In genomic region chr17:48996696-48997102, GRCh38 we compare ENCODE assay signal across 12 cellular contexts. TPM values are rescaled to one million over a fixed set of nuclear protein-coding genes. Genes with fewer than 3 reads are reported as not detected.
DNase-seq lines count a peak whose midpoint lies in the region; FAIRE-seq and TF ChIP-seq lines count a peak whose summit lies in the region.
"Had no signal": no experiment of that assay in that cellular context is flagged by ENCODE, and none has a peak within 500 bp of the region (broad histone marks: within the 10 kb centered on the region; RNA-seq: fewer than 3 reads in every experiment).

No MANE protein-coding gene starts in this region.

- H3K4me1 ChIP-seq in SJCRH30 (peaks cover 11% of the 10 kb centered on the region; the same call in 1 of the 2 replicates), skeletal muscle satellite cell (ENCODE audit: control insufficient read depth, insufficient read depth, low read length) (peaks cover 29% of the 10 kb centered on the region)
- H3K4me1 ChIP-seq in effector memory CD4-positive, alpha-beta T cell (ENCODE audit: control insufficient read depth, insufficient read depth, low read length, poor library complexity, severe bottlenecking) = peaks cover 33% of the 10 kb centered on the region

- no peak for TF ChIP-seq CTCF in fibroblast of pulmonary artery (IDR thresholded peaks at IDR 0.05; ENCODE audit: low read length, missing control alignments)

- peak; percentile 48 for DNase-seq in activated CD8-positive, alpha-beta memory T cell treated with anti-CD3 and anti-CD28 coated beads, Interleukin-2, amount 50 U/mL, for 48 hours
- DNase-seq in activated CD8-positive, alpha-beta memory T cell treated with anti-CD3 and anti-CD28 coated beads for 24 hours = no peak
- DNase-seq in SJCRH30 (no peak), fibroblast of pulmonary artery (ENCODE audit: low read depth) (no peak), NCI-H748 treated with DMSO at 0.1 percent for 48 hours (lab: John Stamatoyannopoulos, UW) (no peak), urothelium cell line (ENCODE audit: low spot score) (no peak)
- no peak for DNase-seq in effector memory CD4-positive, alpha-beta T cell

- H3K27me3 ChIP-seq in SJCRH30 = no peaks in the 10 kb centered on the region
- H3K27me3 ChIP-seq in skeletal muscle satellite cell (ENCODE audit: control insufficient read depth, insufficient read depth, low read length) = peaks cover 52% of the 10 kb centered on the region
- peaks cover 92% of the 10 kb centered on the region for H3K27me3 ChIP-seq in effector memory CD4-positive, alpha-beta T cell (replicated peaks; ENCODE audit: control insufficient read depth, insufficient read depth, low read length, poor library complexity, severe bottlenecking)

- H3K4me2 ChIP-seq in skeletal muscle satellite cell (ENCODE audit: low read length) = peak overlapping the region; percentile 81

- peak overlapping the region; percentile 92 for H3K4me3 ChIP-seq in SJCRH30
- H3K4me3 ChIP-seq in fibroblast of pulmonary artery (replicated peaks; ENCODE audit: low read depth, low read length) = peak overlapping the region; percentile 85
- H3K4me3 ChIP-seq in skeletal muscle satellite cell (ENCODE audit: low read length) = peak overlapping the region; percentile 85
- H3K4me3 ChIP-seq in effector memory CD4-positive, alpha-beta T cell (ENCODE audit: insufficient read depth, low read depth, low read length, poor library complexity, severe bottlenecking) = no peak overlapping the region

- no peak for FAIRE-seq in urothelium cell line (lab: Jason Lieb, UNC)

- peak overlapping the region; percentile 94 for H3K27ac ChIP-seq in SJCRH30
- no peak overlapping the region for H3K27ac ChIP-seq in effector memory CD4-positive, alpha-beta T cell (ENCODE audit: insufficient read depth, low read length, poor library complexity, severe bottlenecking)
- H3K27ac ChIP-seq: BLaER1 treated with 17β-estradiol and CSF1 and Interleukin-3, amounts not matched to agents 10 nM and 100 nM; RWPE1 had no signal

- H3K9me3 ChIP-seq in SJCRH30 (replicated peaks) (no peaks in the 10 kb centered on the region), skeletal muscle satellite cell (replicated peaks; ENCODE audit: low read length) (no peaks in the 10 kb centered on the region)
- H3K9me3 ChIP-seq in effector memory CD4-positive, alpha-beta T cell (ENCODE audit: control insufficient read depth, low read length) = no peaks in the 10 kb centered on the region
- H3K9me3 ChIP-seq: BLaER1 treated with 17β-estradiol and CSF1 and Interleukin-3, amounts not matched to agents 10 nM and 100 nM had no signal

- peaks cover 17% of the 10 kb centered on the region for H3K36me3 ChIP-seq in SJCRH30
- H3K36me3 ChIP-seq in skeletal muscle satellite cell (ENCODE audit: insufficient read depth, low read length) = no peaks in the 10 kb centered on the region
- no peaks in the 10 kb centered on the region for H3K36me3 ChIP-seq in effector memory CD4-positive, alpha-beta T cell (ENCODE audit: control insufficient read depth, insufficient read depth, low read length)
- H3K36me3 ChIP-seq: BLaER1 treated with 17β-estradiol and CSF1 and Interleukin-3, amounts not matched to agents 10 nM and 100 nM had no signal

- peak overlapping the region; percentile 92 for H3K9ac ChIP-seq in skeletal muscle satellite cell (ENCODE audit: low read depth, low read length)
- H3K9ac ChIP-seq: BLaER1 treated with 17β-estradiol and CSF1 and Interleukin-3, amounts not matched to agents 10 nM and 100 nM had no signal

RNA-seq across cellular contexts. Expression of gene IGF2BP1, which starts 0.5 kb away (rescaled TPM):
- 114 TPM in 2 replicates for total RNA-seq in SJCRH30 (2014; rRNA removed; shearing (Covaris generic))
- total RNA-seq in skeletal muscle satellite cell (2012; rRNA removed) = 1.3 and 3.3 TPM in 2 replicates

RNA-seq across cellular contexts. Expression of gene GIP, which starts 28.3 kb away (rescaled TPM):
- total RNA-seq in SJCRH30 (2014; rRNA removed; shearing (Covaris generic)) = 0.16 and 0.91 TPM in 2 replicates
- total RNA-seq in skeletal muscle satellite cell (2012; rRNA removed) = not detected in 2 replicates
- total RNA-seq: LHCN-M2, posterior vena cava had no signal

RNA-seq across cellular contexts. Expression of gene SNF8, which starts 52.1 kb away (rescaled TPM):
- total RNA-seq in SJCRH30 (2014; rRNA removed; shearing (Covaris generic)) = 135 and 141 TPM in 2 replicates
- total RNA-seq in skeletal muscle satellite cell (2012; rRNA removed) = 83.1 and 103 TPM in 2 replicates
